Comparison of ENCODE assay signal across 16 cellular contexts in genomic region chr1:36115931-36116330, GRCh38. TPM values are rescaled to one million over a fixed set of nuclear protein-coding genes. Genes with fewer than 3 reads are reported as not detected.
DNase-seq lines count a peak whose midpoint lies in the region; ATAC-seq, FAIRE-seq and TF ChIP-seq lines count a peak whose summit lies in the region.
"Had no signal": no experiment of that assay in that cellular context is flagged by ENCODE, and none has a peak within 500 bp of the region (broad histone marks: within the 10 kb centered on the region; RNA-seq: fewer than 3 reads in every experiment).

No MANE protein-coding gene starts in this region.

- H3K4me1 ChIP-seq in GM12878 (ENCODE audit: control insufficient read depth, insufficient read depth, low read length): no peaks in the 10 kb centered on the region
- peaks cover 0 to 45% (median 19%) of the 10 kb centered on the region in 6 donors for H3K4me1 ChIP-seq in spleen
- H3K4me1 ChIP-seq: foreskin keratinocyte, HAP-1, uterus had no signal

- POLR2A ChIA-PET in GM12878 (lab: Charles Lee): no interaction called here

- intact Hi-C loops in GM12878 (cut with micrococcal nuclease; ENCODE audit: unreplicated experiment) (no loop called here), spleen (cut with DNase I; ENCODE audit: low total_unique reads) (no loop called here)

- H4K20me1 ChIP-seq in GM12878 (ENCODE audit: control insufficient read depth, insufficient read depth): no peaks in the 10 kb centered on the region

- TF ChIP-seq CTCF in GM12878 (IDR thresholded peaks at IDR 0.05 in 2 of 3, conservative IDR thresholded peaks at IDR 0.05 in 1 of 3; ENCODE audit: control insufficient read depth in 2 of 3, extremely low read depth in 1 of 3, insufficient read depth in 1 of 3, low read depth in 3 of 3, low read length in 3 of 3) (no peak), spleen (IDR thresholded peaks at IDR 0.05 in 8 of 11, conservative IDR thresholded peaks at IDR 0.05 in 3 of 11) (no peak)

- H3K27me3 ChIP-seq in GM12878 (replicated peaks in 1 of 2; ENCODE audit: control insufficient read depth in 2 of 2, insufficient read depth in 2 of 2, low read length in 1 of 2) (no peaks in the 10 kb centered on the region; a peak in 2 of 4 replicates), layer of hippocampus (ENCODE audit: control insufficient read depth, insufficient read depth, low read length) (no peaks in the 10 kb centered on the region), spleen (replicated peaks in 1 of 7) (no peaks in the 10 kb centered on the region)
- H3K27me3 ChIP-seq: foreskin keratinocyte, uterus had no signal

- H3K9me3 ChIP-seq in GM12878 (replicated peaks; ENCODE audit: control insufficient read depth, insufficient read depth, low read length) (no peaks in the 10 kb centered on the region), spleen (no peaks in the 10 kb centered on the region)
- H3K9me3 ChIP-seq: HAP-1, uterus had no signal

- FAIRE-seq in GM12878 (lab: Jason Lieb, UNC): no peak

- WGBS in GM12878 (ENCODE audit: insufficient coverage, insufficient replicate concordance, low lambda C conversion rate, missing lambda C conversion rate): 41% methylated on average over 4 of the region's 5 CpGs
- WGBS in spleen, 5 donors: 53 to 85% (median 62%) methylated on average over 5 of the region's 5 CpGs

- RAD21 ChIA-PET in GM12878 (lab: Charles Lee; ENCODE audit: unreplicated experiment): no interaction called here

- H3K4me3 ChIP-seq in GM12878 (no peak overlapping the region), spleen (no peak overlapping the region)
- H3K4me3 ChIP-seq: HAP-1, uterus had no signal

- SMC1A ChIA-PET in GM12878 (lab: Charles Lee; ENCODE audit: uncharacterized antibody, unreplicated experiment): no interaction called here

- in situ Hi-C loops in GM12878 (cut with MboI): no loop called here

- DNase-seq in AG08395 (ENCODE audit: low spot score): peak; percentile 76
- peak; percentile 50 for DNase-seq in HT1080 (ENCODE audit: low read depth)
- no peak for DNase-seq in GM12878 (ENCODE audit: low read depth, low spot score)
- no peak for DNase-seq in kidney glomerular epithelial cell (lab: John Stamatoyannopoulos, UW)
- DNase-seq in DMS79 treated with DMSO at 0.1 percent for 48 hours (lab: John Stamatoyannopoulos, UW): no peak
- DNase-seq in spleen: no peak
- DNase-seq: activated CD4-positive, alpha-beta T cell treated with anti-CD3 and anti-CD28 coated beads, Interleukin-2, amount 10 ng/mL, durations not matched to agents 7 days and 5 days; DMS53; NCI-H187 treated with DMSO at 0.1 percent for 48 hours; uterus had no signal

- CTCF ChIA-PET in GM12878 (lab: Yijun Ruan, JAX): interaction anchor here (1.1 kb wide), 1 partner anchor 18 kb away, joined by 3 read pairs; no protein-coding TSS in a partner anchor

- BruUV-seq in GM12878 (replicated peaks; lab: Mats Ljungman, UMichigan): no TSS peak

- TF ChIP-seq POLR2A in GM12878 (IDR thresholded peaks at IDR 0.05; ENCODE audit: low read depth, low read length) (no peak), spleen (IDR thresholded peaks at IDR 0.05) (no peak)

- no peak for TF ChIP-seq RAD21 in GM12878 (IDR thresholded peaks at IDR 0.05; ENCODE audit: insufficient read depth, low read depth, low read length)

- ATAC-seq in GM12878 (peak; percentile 41), HG02973 (IDR thresholded peaks at IDR 0.05; ENCODE audit: unreplicated experiment) (no peak)
- ATAC-seq: foreskin keratinocyte; natural killer cell treated with Interleukin-12 subunit alpha and Interleukin-12 subunit beta and Interleukin-15 and Interleukin-18, amount 100 ng/mL, for 72 hours had no signal

- H3K36me3 ChIP-seq in GM12878 (ENCODE audit: control insufficient read depth in 2 of 2, insufficient read depth in 2 of 2, low read length in 1 of 2): no peaks in the 10 kb centered on the region
- no peaks in the 10 kb centered on the region for H3K36me3 ChIP-seq in spleen
- H3K36me3 ChIP-seq: HAP-1, uterus had no signal

- no peak overlapping the region for H3K4me2 ChIP-seq in GM12878 (ENCODE audit: control insufficient read depth, insufficient read depth)

- H2AFZ ChIP-seq in GM12878 (ENCODE audit: control insufficient read depth, low read depth, low read length): no peak overlapping the region

- no peak overlapping the region for H3K9ac ChIP-seq in GM12878 (ENCODE audit: control insufficient read depth, insufficient read depth, low read length)

- H3K79me2 ChIP-seq in GM12878 (ENCODE audit: control insufficient read depth, insufficient read depth, low read length): no peaks in the 10 kb centered on the region

- no peak for TF ChIP-seq EP300 in GM12878 (IDR thresholded peaks at IDR 0.05; ENCODE audit: borderline replicate concordance in 1 of 2, control insufficient read depth in 1 of 2, low read depth in 2 of 2, low read length in 2 of 2)

- H3K27ac ChIP-seq in GM12878 (ENCODE audit: control insufficient read depth, insufficient read depth) (no peak overlapping the region), layer of hippocampus (ENCODE audit: low read depth, low read length) (peak overlapping the region; percentile 30), spleen (peak overlapping the region in 3 of 8 donors; percentile 18 to 41 (median 36))
- H3K27ac ChIP-seq: foreskin keratinocyte had no signal

RNA-seq across cellular contexts. Expression of gene COL8A2, which starts 9.1 kb away (rescaled TPM):
- 1.2 and 1.5 TPM in 2 replicates for total RNA-seq in HT1080 (2014; rRNA removed; shearing (Covaris generic))
- polyA plus RNA-seq in HT1080 (2015; cell fraction: cytosol; rRNA removed): 1.1 TPM in 2 replicates
- 2.8 and 2.9 TPM in 2 replicates for polyA plus RNA-seq in HT1080 (2015; cell fraction: nucleus; rRNA removed)
- total RNA-seq in GM12878 (2013; cell fraction: nucleolus; rRNA removed): 0.10 and 0.29 TPM in 2 replicates
- total RNA-seq in GM12878 (2014; rRNA removed) (0.05 TPM in 1 of 2 replicates, not detected in the other), GM12878 (2014; rRNA removed; fragmentation: Illumina TruSeq; extraction: Trizol) (not detected in 2 replicates), GM12878 (2021) (0.08 TPM in 1 of 2 replicates, not detected in the other), spleen (10 to 100 TPM in 4 of 7 donors, 1 to 10 TPM in 3; 7.0 to 32.0 (median 10.3) TPM)
- 0.05 TPM for polyA plus RNA-seq in GM12878 (2011; ENCODE audit: low read depth)
- polyA plus RNA-seq in GM12878 (2011; rRNA removed) (not detected in 2 replicates), GM12878 (2014; fragmentation: Illumina TruSeq; extraction: Trizol) (0.01 TPM in 1 of 2 replicates, not detected in the other), GM12878 (2014; fragmentation: Nextera tagmentation; extraction: Ambion mirVana) (not detected), GM12878 (2014; rRNA removed) (0.03 TPM in 1 of 2 replicates, not detected in the other), GM12878 (2016; fragmentation: Nextera tagmentation; extraction: Ambion mirVana) (not detected), spleen (1 to 10 TPM; 2.1 to 5.9 (median 4.3) TPM)
- not detected in 2 replicates for polyA plus RNA-seq in GM12878 (2011; cell fraction: cytosol; rRNA removed)
- polyA plus RNA-seq in GM12878 (2011; cell fraction: nucleus; rRNA removed): 0.03 TPM in 1 of 2 replicates, not detected in the other
- polyA plus RNA-seq in GM12878 (2012): 0.03 and 0.07 TPM in 2 replicates
- polyA minus RNA-seq in GM12878 (2011; rRNA and poly(A)+ RNA removed): not detected in 2 replicates
- not detected in 2 replicates for polyA minus RNA-seq in GM12878 (2011; cell fraction: cytosol; rRNA and poly(A)+ RNA removed)
- not detected in 2 replicates for polyA minus RNA-seq in GM12878 (2011; cell fraction: nucleus; rRNA and poly(A)+ RNA removed)
- total RNA-seq: activated CD4-positive, alpha-beta T cell treated with anti-CD3 and anti-CD28 coated beads, Interleukin-2, amount 10 ng/mL, durations not matched to agents 7 days and 5 days; T-helper 1 cell treated with Interleukin-12 subunit alpha and Interleukin-12 subunit beta and Interleukin-4 antibody, amounts not matched to agents 30 ng/mL and 1 ng/mL, for 36 hours had no signal

RNA-seq across cellular contexts. Expression of gene ADPRS, which starts 27.2 kb away (rescaled TPM):
- total RNA-seq in HT1080 (2014; rRNA removed; shearing (Covaris generic)): 104 and 112 TPM in 2 replicates
- polyA plus RNA-seq in HT1080 (2015; cell fraction: cytosol; rRNA removed): 56.5 and 65.9 TPM in 2 replicates
- polyA plus RNA-seq in HT1080 (2015; cell fraction: nucleus; rRNA removed): 39.0 and 40.3 TPM in 2 replicates
- total RNA-seq in GM12878 (2013; cell fraction: nucleolus; rRNA removed): 12.4 and 14.1 TPM in 2 replicates
- 49.2 and 52.1 TPM in 2 replicates for total RNA-seq in GM12878 (2014; rRNA removed)
- 22.7 and 25.2 TPM in 2 replicates for total RNA-seq in GM12878 (2014; rRNA removed; fragmentation: Illumina TruSeq; extraction: Trizol)
- total RNA-seq in GM12878 (2021): 35.7 and 37.3 TPM in 2 replicates
- polyA plus RNA-seq in GM12878 (2011; ENCODE audit: low read depth): 15.0 TPM
- polyA plus RNA-seq in GM12878 (2011; rRNA removed): 36.5 and 57.6 TPM in 2 replicates
- polyA plus RNA-seq in GM12878 (2011; cell fraction: cytosol; rRNA removed): 75.5 and 77.1 TPM in 2 replicates
- 37.1 and 46.9 TPM in 2 replicates for polyA plus RNA-seq in GM12878 (2011; cell fraction: nucleus; rRNA removed)
- polyA plus RNA-seq in GM12878 (2012): 28.8 and 35.1 TPM in 2 replicates
- 14.2 and 23.8 TPM in 2 replicates for polyA plus RNA-seq in GM12878 (2014; fragmentation: Illumina TruSeq; extraction: Trizol)
- 10 to 100 TPM in 1 of 2 experiments, 1 to 10 TPM in 1; 7.6 to 12.1 TPM for polyA plus RNA-seq in GM12878 (2014; fragmentation: Nextera tagmentation; extraction: Ambion mirVana)
- polyA plus RNA-seq in GM12878 (2014; rRNA removed): 40.8 and 44.3 TPM in 2 replicates
- 10 to 100 TPM; 48.7 to 57.5 TPM for polyA plus RNA-seq in GM12878 (2016; fragmentation: Nextera tagmentation; extraction: Ambion mirVana)
- polyA minus RNA-seq in GM12878 (2011; rRNA and poly(A)+ RNA removed): 31.7 and 44.2 TPM in 2 replicates
- 14.8 and 16.5 TPM in 2 replicates for polyA minus RNA-seq in GM12878 (2011; cell fraction: cytosol; rRNA and poly(A)+ RNA removed)
- polyA minus RNA-seq in GM12878 (2011; cell fraction: nucleus; rRNA and poly(A)+ RNA removed): 6.0 and 10.7 TPM in 2 replicates
- 10 to 100 TPM; 21.3 to 44.9 (median 26.6) TPM for total RNA-seq in spleen
- 10 to 100 TPM; 21.3 to 34.0 (median 22.2) TPM for polyA plus RNA-seq in spleen

RNA-seq across cellular contexts. Expression of gene TEKT2, which starts 32.0 kb away (rescaled TPM):
- not detected in 2 replicates for total RNA-seq in HT1080 (2014; rRNA removed; shearing (Covaris generic))
- polyA plus RNA-seq in HT1080 (2015; cell fraction: cytosol; rRNA removed): 0.15 TPM in 1 of 2 replicates, not detected in the other
- 0.26 TPM in 1 of 2 replicates, not detected in the other for polyA plus RNA-seq in HT1080 (2015; cell fraction: nucleus; rRNA removed)
- total RNA-seq in GM12878 (2013; cell fraction: nucleolus; rRNA removed): 0.67 TPM in 1 of 2 replicates, not detected in the other
- total RNA-seq in GM12878 (2014; rRNA removed) (not detected in 2 replicates), GM12878 (2014; rRNA removed; fragmentation: Illumina TruSeq; extraction: Trizol) (not detected in 2 replicates), GM12878 (2021) (not detected in 2 replicates), spleen (not detected)
- not detected for polyA plus RNA-seq in GM12878 (2011; ENCODE audit: low read depth)
- polyA plus RNA-seq in GM12878 (2011; rRNA removed) (0.07 TPM in 1 of 2 replicates, not detected in the other), GM12878 (2014; fragmentation: Illumina TruSeq; extraction: Trizol) (not detected in 2 replicates), GM12878 (2014; fragmentation: Nextera tagmentation; extraction: Ambion mirVana) (not detected), GM12878 (2014; rRNA removed) (not detected in 2 replicates), GM12878 (2016; fragmentation: Nextera tagmentation; extraction: Ambion mirVana) (under 1 TPM in 1 of 2 experiments, not detected in 1; 0.13 TPM), spleen (under 1 TPM in 1 of 3 donors, not detected in 2; 0.33 TPM)
- polyA plus RNA-seq in GM12878 (2011; cell fraction: cytosol; rRNA removed): 0.12 TPM in 1 of 2 replicates, not detected in the other
- polyA plus RNA-seq in GM12878 (2011; cell fraction: nucleus; rRNA removed): 0.21 TPM in 1 of 2 replicates, not detected in the other
- 0.27 and 0.31 TPM in 2 replicates for polyA plus RNA-seq in GM12878 (2012)
- not detected in 2 replicates for polyA minus RNA-seq in GM12878 (2011; rRNA and poly(A)+ RNA removed)
- not detected in 2 replicates for polyA minus RNA-seq in GM12878 (2011; cell fraction: cytosol; rRNA and poly(A)+ RNA removed)
- not detected in 2 replicates for polyA minus RNA-seq in GM12878 (2011; cell fraction: nucleus; rRNA and poly(A)+ RNA removed)
- total RNA-seq: activated CD4-positive, alpha-beta T cell treated with anti-CD3 and anti-CD28 coated beads, Interleukin-2, amount 10 ng/mL, durations not matched to agents 7 days and 5 days; natural killer cell treated with Interleukin-12 subunit alpha and Interleukin-12 subunit beta and Interleukin-15 and Interleukin-18, amount 100 ng/mL, for 72 hours had no signal

RNA-seq across cellular contexts. Expression of gene TRAPPC3, which starts 33.4 kb away (rescaled TPM):
- total RNA-seq in HT1080 (2014; rRNA removed; shearing (Covaris generic)): 97.2 and 112 TPM in 2 replicates
- 141 and 145 TPM in 2 replicates for polyA plus RNA-seq in HT1080 (2015; cell fraction: cytosol; rRNA removed)
- polyA plus RNA-seq in HT1080 (2015; cell fraction: nucleus; rRNA removed): 75.1 and 98.2 TPM in 2 replicates
- 29.1 and 32.2 TPM in 2 replicates for total RNA-seq in GM12878 (2013; cell fraction: nucleolus; rRNA removed)
- total RNA-seq in GM12878 (2014; rRNA removed): 68.0 and 72.2 TPM in 2 replicates
- 59.7 and 59.9 TPM in 2 replicates for total RNA-seq in GM12878 (2014; rRNA removed; fragmentation: Illumina TruSeq; extraction: Trizol)
- 54.4 and 60.0 TPM in 2 replicates for total RNA-seq in GM12878 (2021)
- polyA plus RNA-seq in GM12878 (2011; ENCODE audit: low read depth): 43.1 TPM
- polyA plus RNA-seq in GM12878 (2011; rRNA removed): 75.3 and 80.2 TPM in 2 replicates
- 60.3 and 63.1 TPM in 2 replicates for polyA plus RNA-seq in GM12878 (2011; cell fraction: cytosol; rRNA removed)
- 37.8 and 39.7 TPM in 2 replicates for polyA plus RNA-seq in GM12878 (2011; cell fraction: nucleus; rRNA removed)
- 39.8 and 44.0 TPM in 2 replicates for polyA plus RNA-seq in GM12878 (2012)
- polyA plus RNA-seq in GM12878 (2014; fragmentation: Illumina TruSeq; extraction: Trizol): 77.8 and 93.7 TPM in 2 replicates
- 10 to 100 TPM; 14.7 to 24.5 TPM for polyA plus RNA-seq in GM12878 (2014; fragmentation: Nextera tagmentation; extraction: Ambion mirVana)
- polyA plus RNA-seq in GM12878 (2014; rRNA removed): 73.1 and 74.9 TPM in 2 replicates
- 100 to 1,000 TPM; 113 to 122 TPM for polyA plus RNA-seq in GM12878 (2016; fragmentation: Nextera tagmentation; extraction: Ambion mirVana)
- 22.7 and 23.2 TPM in 2 replicates for polyA minus RNA-seq in GM12878 (2011; rRNA and poly(A)+ RNA removed)
- 11.0 and 13.9 TPM in 2 replicates for polyA minus RNA-seq in GM12878 (2011; cell fraction: cytosol; rRNA and poly(A)+ RNA removed)
- 6.9 and 11.8 TPM in 2 replicates for polyA minus RNA-seq in GM12878 (2011; cell fraction: nucleus; rRNA and poly(A)+ RNA removed)
- 10 to 100 TPM; 46.7 to 98.1 (median 56.4) TPM for total RNA-seq in spleen
- polyA plus RNA-seq in spleen: 10 to 100 TPM; 42.9 to 70.1 (median 60.2) TPM

RNA-seq across cellular contexts. Expression of gene MAP7D1, which starts 40.0 kb away (rescaled TPM):
- 200 and 234 TPM in 2 replicates for total RNA-seq in HT1080 (2014; rRNA removed; shearing (Covaris generic))
- polyA plus RNA-seq in HT1080 (2015; cell fraction: cytosol; rRNA removed): 173 and 193 TPM in 2 replicates
- polyA plus RNA-seq in HT1080 (2015; cell fraction: nucleus; rRNA removed): 131 and 147 TPM in 2 replicates
- 40.9 and 49.7 TPM in 2 replicates for total RNA-seq in GM12878 (2013; cell fraction: nucleolus; rRNA removed)
- total RNA-seq in GM12878 (2014; rRNA removed) (36.2 and 44.4 TPM in 2 replicates), GM12878 (2014; rRNA removed; fragmentation: Illumina TruSeq; extraction: Trizol) (26.9 and 32.0 TPM in 2 replicates), GM12878 (2021) (95.6 and 97.6 TPM in 2 replicates), spleen (100 to 1,000 TPM in 3 of 7 donors, 10 to 100 TPM in 4; 72.6 to 116 (median 96.9) TPM)
- polyA plus RNA-seq in GM12878 (2011; ENCODE audit: low read depth): 26.1 TPM
- polyA plus RNA-seq in GM12878 (2011; rRNA removed) (10.2 and 16.4 TPM in 2 replicates), GM12878 (2014; fragmentation: Illumina TruSeq; extraction: Trizol) (17.8 and 38.9 TPM in 2 replicates), GM12878 (2014; fragmentation: Nextera tagmentation; extraction: Ambion mirVana) (10 to 100 TPM in 1 of 2 experiments, 1 to 10 TPM in 1; 4.4 to 11.2 TPM), GM12878 (2014; rRNA removed) (45.3 and 55.6 TPM in 2 replicates), GM12878 (2016; fragmentation: Nextera tagmentation; extraction: Ambion mirVana) (10 to 100 TPM; 10.0 to 14.4 TPM), spleen (10 to 100 TPM; 30.4 to 62.7 (median 38.0) TPM)
- polyA plus RNA-seq in GM12878 (2011; cell fraction: cytosol; rRNA removed): 16.5 and 22.1 TPM in 2 replicates
- polyA plus RNA-seq in GM12878 (2011; cell fraction: nucleus; rRNA removed): 40.7 and 54.8 TPM in 2 replicates
- 34.5 and 44.0 TPM in 2 replicates for polyA plus RNA-seq in GM12878 (2012)
- 9.6 and 19.9 TPM in 2 replicates for polyA minus RNA-seq in GM12878 (2011; rRNA and poly(A)+ RNA removed)
- polyA minus RNA-seq in GM12878 (2011; cell fraction: cytosol; rRNA and poly(A)+ RNA removed): 19.1 and 22.8 TPM in 2 replicates
- 8.7 and 20.3 TPM in 2 replicates for polyA minus RNA-seq in GM12878 (2011; cell fraction: nucleus; rRNA and poly(A)+ RNA removed)

Comparison
In these comparisons a context has a peak if more than half of its experiments do, and no peak if none do; other contexts are left out.
1. DNase-seq: peak in AG08395 (single experiment) and HT1080 (single experiment); none in GM12878 (single experiment), kidney glomerular epithelial cell (single experiment), DMS79 treated with DMSO at 0.1 percent for 48 hours (single experiment) and spleen (single experiment).